Comparison of ENCODE assay signal across 18 cellular contexts in genomic region chr13:34246511-34246910, GRCh38.
DNase-seq lines count a peak whose midpoint lies in the region; ATAC-seq and TF ChIP-seq lines count a peak whose summit lies in the region.
"Had no signal": no experiment of that assay in that cellular context is flagged by ENCODE, and none has a peak within 500 bp of the region (broad histone marks: within the 10 kb centered on the region; RNA-seq: fewer than 3 reads in every experiment).

No MANE protein-coding gene starts in this region.

- DNase-seq in A172 (ENCODE audit: low spot score) = peak; percentile 72
- DNase-seq in GM12865 (ENCODE audit: low read depth) = peak; percentile 10
- DNase-seq in RWPE1 (ENCODE audit: low spot score) = peak; percentile 37
- DNase-seq in fibroblast of pulmonary artery (ENCODE audit: low read depth) = peak; percentile 34
- DNase-seq in inferior parietal cortex (ENCODE audit: extremely low spot score) = no peak
- DNase-seq in cortex of kidney (lab: John Stamatoyannopoulos, UW) = no peak
- no peak for DNase-seq in substantia nigra (lab: John Stamatoyannopoulos, UW)
- DNase-seq: activated CD4-positive, alpha-beta T cell treated with anti-CD3 and anti-CD28 coated beads for 1 hour; activated naive CD8-positive, alpha-beta T cell treated with anti-CD3 and anti-CD28 coated beads for 36 hours; CD4-positive, alpha-beta memory T cell; dermis blood vessel endothelial cell; DND-41; NCI-H1417; NCI-H2171 treated with DMSO at 0.1 percent for 48 hours; NCI-H69; retina had no signal

- H3K27ac ChIP-seq in RWPE1 (no peak overlapping the region), substantia nigra (ENCODE audit: low read depth, low read length, poor library complexity, severe bottlenecking) (no peak overlapping the region)
- H3K27ac ChIP-seq: KMS-11 had no signal

- H3K4me3 ChIP-seq in GM12865 (ENCODE audit: low read depth, low read length) (no peak overlapping the region), fibroblast of pulmonary artery (replicated peaks; ENCODE audit: low read depth, low read length) (no peak overlapping the region)

- POLR2A ChIA-PET in RWPE1 (lab: Yijun Ruan, JAX; ENCODE audit: low non-redundant PET) = no interaction called here

- ATAC-seq in HG03135 (IDR thresholded peaks at IDR 0.05; ENCODE audit: unreplicated experiment) = no peak

- CTCF ChIA-PET in RWPE1 (lab: Yijun Ruan, JAX) = no interaction called here

- no peak for TF ChIP-seq CTCF in GM12865 (IDR thresholded peaks at IDR 0.05; ENCODE audit: insufficient read depth, low read depth, low read length, missing control alignments)
- no peak for TF ChIP-seq CTCF in RWPE1 (conservative IDR thresholded peaks at IDR 0.05; ENCODE audit: low read depth)
- TF ChIP-seq CTCF in fibroblast of pulmonary artery (IDR thresholded peaks at IDR 0.05; ENCODE audit: low read length, missing control alignments) = no peak

Comparison
In these comparisons a context has a peak if more than half of its experiments do, and no peak if none do; other contexts are left out.
1. DNase-seq: peak in A172 (single experiment), GM12865 (single experiment), RWPE1 (single experiment) and fibroblast of pulmonary artery (single experiment); none in inferior parietal cortex (single experiment), cortex of kidney (single experiment) and substantia nigra (0 of 49).